In the genomic region with DNA sequence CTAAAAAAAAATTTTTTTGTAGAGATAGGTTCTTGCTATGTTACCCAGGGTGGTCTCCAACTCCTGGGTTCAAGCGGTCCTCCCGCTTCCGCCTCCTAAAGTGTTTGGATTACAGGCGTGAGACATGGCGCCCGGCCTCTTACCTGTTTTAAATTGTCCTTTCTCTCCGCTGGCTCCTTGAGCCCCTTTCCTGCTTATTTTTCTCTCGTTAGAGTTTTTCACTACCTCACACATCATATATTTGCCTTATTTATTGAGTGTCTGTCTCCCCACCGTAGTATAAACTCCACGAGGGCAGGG, we compare ENCODE assay signal across 8 cellular contexts. TPM values are rescaled to one million over a fixed set of nuclear protein-coding genes. Genes with fewer than 3 reads are reported as not detected.
DNase-seq lines count a peak whose midpoint lies in the region; ATAC-seq, FAIRE-seq and TF ChIP-seq lines count a peak whose summit lies in the region.

No MANE protein-coding gene starts in this region.

- H3K27ac ChIP-seq in iPS-20b (ENCODE audit: low read length), result no peak overlapping the region

- H3K36me3 ChIP-seq in iPS-20b (ENCODE audit: insufficient read depth, low read depth, low read length), result no peaks in the 10 kb centered on the region

- H3K9ac ChIP-seq in iPS-20b (ENCODE audit: low read depth, low read length), result peak overlapping the region; percentile 61; the same call in 1 of the 2 replicates

- H3K27ac Mint-ChIP-seq in activated T-helper 2 cell treated with anti-CD3 and anti-CD28 coated beads, Interferon-gamma antibody, Interleukin-2, Interleukin-4, amounts not matched to agents 10 μg/mL and 5 μg/mL and 100 μg/mL, durations not matched to agents 14 hours and 24 hours and 36 hours, result no peak overlapping the region
- no peak overlapping the region for H3K27ac Mint-ChIP-seq in stimulated activated memory B cell treated with anti-CD40 and anti-IgM and Interleukin-4, amounts not matched to agents 10 μg/mL and 1 μg/mL and 100 μg/mL, for 72 hours

- peak overlapping the region; percentile 79 for H3K4me3 ChIP-seq in iPS-20b (ENCODE audit: low read length)

- H3K27me3 ChIP-seq in iPS-20b (ENCODE audit: insufficient read depth, low read length), result peaks cover 12% of the 10 kb centered on the region

- no peaks in the 10 kb centered on the region for H3K36me3 Mint-ChIP-seq in activated T-helper 2 cell treated with anti-CD3 and anti-CD28 coated beads, Interferon-gamma antibody, Interleukin-2, Interleukin-4, amounts not matched to agents 10 μg/mL and 5 μg/mL and 100 μg/mL, durations not matched to agents 14 hours and 24 hours and 36 hours (ENCODE audit: low read depth)
- H3K36me3 Mint-ChIP-seq in stimulated activated memory B cell treated with anti-CD40 and anti-IgM and Interleukin-4, amounts not matched to agents 10 μg/mL and 1 μg/mL and 100 μg/mL, for 72 hours, result no peaks in the 10 kb centered on the region

- peaks cover 13% of the 10 kb centered on the region for H3K4me1 Mint-ChIP-seq in activated T-helper 2 cell treated with anti-CD3 and anti-CD28 coated beads, Interferon-gamma antibody, Interleukin-2, Interleukin-4, amounts not matched to agents 10 μg/mL and 5 μg/mL and 100 μg/mL, durations not matched to agents 14 hours and 24 hours and 36 hours (ENCODE audit: low read depth)
- peaks cover 25% of the 10 kb centered on the region for H3K4me1 Mint-ChIP-seq in stimulated activated memory B cell treated with anti-CD40 and anti-IgM and Interleukin-4, amounts not matched to agents 10 μg/mL and 1 μg/mL and 100 μg/mL, for 72 hours

- TF ChIP-seq POLR2A in GM12891 (IDR thresholded peaks at IDR 0.05; ENCODE audit: low read depth, low read length), result no peak

- H3K27me3 Mint-ChIP-seq in activated T-helper 2 cell treated with anti-CD3 and anti-CD28 coated beads, Interferon-gamma antibody, Interleukin-2, Interleukin-4, amounts not matched to agents 10 μg/mL and 5 μg/mL and 100 μg/mL, durations not matched to agents 14 hours and 24 hours and 36 hours (ENCODE audit: low read depth), result peaks cover 13% of the 10 kb centered on the region
- H3K27me3 Mint-ChIP-seq in stimulated activated memory B cell treated with anti-CD40 and anti-IgM and Interleukin-4, amounts not matched to agents 10 μg/mL and 1 μg/mL and 100 μg/mL, for 72 hours, result peaks cover 77% of the 10 kb centered on the region

- intact Hi-C loops in activated T-helper 2 cell treated with anti-CD3 and anti-CD28 coated beads, Interferon-gamma antibody, Interleukin-2, Interleukin-4, amounts not matched to agents 10 μg/mL and 5 μg/mL and 100 μg/mL, durations not matched to agents 14 hours and 24 hours and 36 hours (cut with micrococcal nuclease), result loop anchor here (5.0 to 10.0 kb wide), 3 partner anchors 110 to 223 kb away; partner anchors contain the start of genes ANKS3, DNAAF8, GLYR1 and UBN1

- no peaks in the 10 kb centered on the region for H3K4me1 ChIP-seq in iPS-20b (ENCODE audit: insufficient read depth, low read length)

- ATAC-seq in stimulated activated memory B cell treated with anti-CD40 and anti-IgM and Interleukin-4, amounts not matched to agents 10 μg/mL and 1 μg/mL and 100 μg/mL, for 72 hours, result no peak
- no peak for ATAC-seq in GM21737 (IDR thresholded peaks at IDR 0.05; ENCODE audit: unreplicated experiment)

- DNase-seq in NCI-H2029 (lab: John Stamatoyannopoulos, UW) (peak; percentile 47), NCI-H2029 treated with DMSO at 0.1 percent for 48 hours (lab: John Stamatoyannopoulos, UW) (no peak), GM12891 (ENCODE audit: insufficient read length, low spot score) (no peak)
- no peak for DNase-seq in activated T-helper 2 cell treated with anti-CD3 and anti-CD28 coated beads, Interferon-gamma antibody, Interleukin-2, Interleukin-4, amounts not matched to agents 10 μg/mL and 5 μg/mL and 100 μg/mL, durations not matched to agents 14 hours and 24 hours and 36 hours (ENCODE audit: low spot score)
- DNase-seq in stimulated activated CD8-positive, alpha-beta memory T cell treated with anti-CD3 and anti-CD28 coated beads, Interleukin-4, amount 100 ng/mL, for 48 hours, result no peak

- H3K4me3 Mint-ChIP-seq in activated T-helper 2 cell treated with anti-CD3 and anti-CD28 coated beads, Interferon-gamma antibody, Interleukin-2, Interleukin-4, amounts not matched to agents 10 μg/mL and 5 μg/mL and 100 μg/mL, durations not matched to agents 14 hours and 24 hours and 36 hours (ENCODE audit: low read depth), result peak overlapping the region; percentile 82
- peak overlapping the region; percentile 71 for H3K4me3 Mint-ChIP-seq in stimulated activated memory B cell treated with anti-CD40 and anti-IgM and Interleukin-4, amounts not matched to agents 10 μg/mL and 1 μg/mL and 100 μg/mL, for 72 hours

- H3K9me3 ChIP-seq in iPS-20b (ENCODE audit: insufficient read depth, low read depth, low read length), result no peaks in the 10 kb centered on the region

- H3K9me3 Mint-ChIP-seq in activated T-helper 2 cell treated with anti-CD3 and anti-CD28 coated beads, Interferon-gamma antibody, Interleukin-2, Interleukin-4, amounts not matched to agents 10 μg/mL and 5 μg/mL and 100 μg/mL, durations not matched to agents 14 hours and 24 hours and 36 hours, result no peaks in the 10 kb centered on the region
- H3K9me3 Mint-ChIP-seq in stimulated activated memory B cell treated with anti-CD40 and anti-IgM and Interleukin-4, amounts not matched to agents 10 μg/mL and 1 μg/mL and 100 μg/mL, for 72 hours, result no peaks in the 10 kb centered on the region

- no peak for FAIRE-seq in GM12891 (lab: Jason Lieb, UNC)

TF ChIP-seq in GM12891, 5 proteins besides CTCF, POLR2A, EP300 and RAD21:
- TF ChIP-seq SPI1 (IDR thresholded peaks at IDR 0.05; ENCODE audit: low read depth, low read length) (no peak), TAF1 (IDR thresholded peaks at IDR 0.05; ENCODE audit: low read depth, low read length) (no peak), POU2F2 (IDR thresholded peaks at IDR 0.05; ENCODE audit: low read depth, low read length) (no peak), POLR2AphosphoS5 (IDR thresholded peaks at IDR 0.05; ENCODE audit: low read depth, low read length) (no peak), PAX5 (IDR thresholded peaks at IDR 0.05; ENCODE audit: insufficient read depth, low read length, severe bottlenecking) (no peak)

RNA-seq across cellular contexts. Expression of gene SEC14L5, which starts 0.8 kb away (rescaled TPM):
- not detected in 2 replicates for total RNA-seq in activated T-helper 2 cell treated with anti-CD3 and anti-CD28 coated beads, Interferon-gamma antibody, Interleukin-2, Interleukin-4, amounts not matched to agents 10 μg/mL and 5 μg/mL and 100 μg/mL, durations not matched to agents 14 hours and 24 hours and 36 hours
- 0.15 TPM for polyA plus RNA-seq in GM12891 (2012; ENCODE audit: low read depth, missing spikeins)

RNA-seq across cellular contexts. Expression of gene PPL, which starts 20.4 kb away (rescaled TPM):
- total RNA-seq in activated T-helper 2 cell treated with anti-CD3 and anti-CD28 coated beads, Interferon-gamma antibody, Interleukin-2, Interleukin-4, amounts not matched to agents 10 μg/mL and 5 μg/mL and 100 μg/mL, durations not matched to agents 14 hours and 24 hours and 36 hours, result not detected in 2 replicates
- 0.15 TPM for polyA plus RNA-seq in GM12891 (2012; ENCODE audit: low read depth, missing spikeins)
